11 cellular contexts compared by ENCODE assay signal in genomic region chr21:44710756-44711326, GRCh38. TPM values are rescaled to one million over a fixed set of nuclear protein-coding genes. Genes with fewer than 3 reads are reported as not detected.
A peak's percentile ranks its signal among the peaks of the same experiment; 100 is the strongest.
DNase-seq lines count a peak whose midpoint lies in the region; ATAC-seq and FAIRE-seq lines count a peak whose summit lies in the region.
"Had no signal": no experiment of that assay in that cellular context is flagged by ENCODE, and none has a peak within 500 bp of the region (broad histone marks: within the 10 kb centered on the region; RNA-seq: fewer than 3 reads in every experiment).

No MANE protein-coding gene starts in this region.

- DNase-seq in COR-L47 (lab: John Stamatoyannopoulos, UW) (peak; percentile 95), NCI-H1092 treated with DMSO at 0.1 percent for 48 hours (lab: John Stamatoyannopoulos, UW) (peak; percentile 86), RPMI8226 (peak; percentile 69), kidney tubule cell (ENCODE audit: low spot score) (peak; percentile 4), UCSD-AML1 (lab: John Stamatoyannopoulos, UW; ENCODE audit: unreplicated experiment) (no peak), frontal cortex (ENCODE audit: low spot score in 2 of 2) (no peak)
- DNase-seq: T-helper 1 cell had no signal

- no peak for FAIRE-seq in frontal cortex (lab: Jason Lieb, UNC)

- ATAC-seq in HG02870 (IDR thresholded peaks at IDR 0.05; ENCODE audit: unreplicated experiment) (no peak), GM19397 (IDR thresholded peaks at IDR 0.05; ENCODE audit: unreplicated experiment) (no peak)

RNA-seq across cellular contexts. Expression of gene TSPEAR, which starts 0.5 kb away (rescaled TPM):
- not detected for total RNA-seq in frontal cortex
- total RNA-seq: epithelial cell of proximal tubule, LHCN-M2 had no signal

RNA-seq across cellular contexts. Expression of gene KRTAP10-12, which starts 13.9 kb away (rescaled TPM):
- total RNA-seq in frontal cortex = not detected
- total RNA-seq: epithelial cell of proximal tubule, LHCN-M2 had no signal

RNA-seq across cellular contexts. Expression of gene KRTAP12-1, which starts 28.9 kb away (rescaled TPM):
- total RNA-seq in frontal cortex = not detected
- total RNA-seq: epithelial cell of proximal tubule, LHCN-M2 had no signal

RNA-seq across cellular contexts. Expression of gene KRTAP12-2, which starts 44.1 kb away (rescaled TPM):
- total RNA-seq in frontal cortex = not detected
- total RNA-seq: epithelial cell of proximal tubule, LHCN-M2 had no signal

RNA-seq across cellular contexts. Expression of gene KRTAP12-3, which starts 53.1 kb away (rescaled TPM):
- total RNA-seq in frontal cortex = not detected
- total RNA-seq: epithelial cell of proximal tubule, LHCN-M2 had no signal

Comparison
In these comparisons a context has a peak if more than half of its experiments do, and no peak if none do; other contexts are left out.
1. DNase-seq: peak in COR-L47 (single experiment), NCI-H1092 treated with DMSO at 0.1 percent for 48 hours (single experiment), RPMI8226 (single experiment) and kidney tubule cell (single experiment); none in UCSD-AML1 (single experiment) and frontal cortex (0 of 2).